In genomic region chr10:98414578-98414931, GRCh38 we compare ENCODE assay signal across 8 cellular contexts. TPM values are rescaled to one million over a fixed set of nuclear protein-coding genes. Genes with fewer than 3 reads are reported as not detected.
DNase-seq lines count a peak whose midpoint lies in the region; ATAC-seq and TF ChIP-seq lines count a peak whose summit lies in the region.

No MANE protein-coding gene starts in this region.

- H3K4me1 Mint-ChIP-seq in GM23338, result peaks cover 12% of the 10 kb centered on the region; the same call in 2 of the 3 replicates
- peaks cover 14% of the 10 kb centered on the region for H3K4me1 Mint-ChIP-seq in activated CD8-positive, alpha-beta T cell treated with anti-CD3 and anti-CD28 coated beads, Interleukin-2, amount 10 ng/mL, durations not matched to agents 7 days and 5 days (ENCODE audit: low read depth)

- H2AFZ ChIP-seq in GM23338, result peak overlapping the region; percentile 84

- peak overlapping the region; percentile 97 for H3K27ac Mint-ChIP-seq in GM23338
- peak overlapping the region; percentile 97 for H3K27ac Mint-ChIP-seq in activated CD8-positive, alpha-beta T cell treated with anti-CD3 and anti-CD28 coated beads, Interleukin-2, amount 10 ng/mL, durations not matched to agents 7 days and 5 days

- no peaks in the 10 kb centered on the region for H3K79me2 ChIP-seq in GM23338 (replicated peaks; ENCODE audit: insufficient read depth)

- DNase-seq in GM23338 (ENCODE audit: low spot score), result no peak
- no peak for DNase-seq in activated CD8-positive, alpha-beta T cell treated with anti-CD3 and anti-CD28 coated beads, Interleukin-2, amount 10 ng/mL, durations not matched to agents 7 days and 5 days
- no peak for DNase-seq in right atrium auricular region (ENCODE audit: low spot score)
- no peak for DNase-seq in NAMALWA (ENCODE audit: low spot score)
- DNase-seq in CD1c-positive myeloid dendritic cell (ENCODE audit: extremely low spot score), result no peak
- no peak for DNase-seq in hypothalamus (lab: John Stamatoyannopoulos, UW)
- DNase-seq in COLO829 (ENCODE audit: low spot score), result no peak

- H3K27ac ChIP-seq in GM23338 (ENCODE audit: low read depth) (0 out of 2 replicates have a peak overlapping the region, but pooled peaks have one; percentile 66), right atrium auricular region (peak overlapping the region; percentile 83), skeletal muscle tissue (ENCODE audit: low read depth, low read length) (peak overlapping the region; percentile 74)

- peak overlapping the region; percentile 52 for H3K4me3 ChIP-seq in GM23338
- H3K4me3 ChIP-seq in right atrium auricular region, result peak overlapping the region; percentile 55 to 64
- peak overlapping the region; percentile 81 to 93 (median 92) for H3K4me3 ChIP-seq in skeletal muscle tissue (ENCODE audit: low read length in 3 of 3)

- peak overlapping the region; percentile 79 for H3K4me2 ChIP-seq in GM23338

- peaks cover 5% of the 10 kb centered on the region; the same call in 2 of the 3 replicates for H3K36me3 Mint-ChIP-seq in GM23338 (ENCODE audit: low read depth)
- H3K36me3 Mint-ChIP-seq in activated CD8-positive, alpha-beta T cell treated with anti-CD3 and anti-CD28 coated beads, Interleukin-2, amount 10 ng/mL, durations not matched to agents 7 days and 5 days (ENCODE audit: low read depth), result peaks cover 8% of the 10 kb centered on the region

- no peak for TF ChIP-seq CTCF in GM23338 (conservative IDR thresholded peaks at IDR 0.05; ENCODE audit: low read depth in 2 of 2)
- no peak for TF ChIP-seq CTCF in right atrium auricular region (IDR thresholded peaks at IDR 0.05)

- H3K4me3 Mint-ChIP-seq in GM23338, result peak overlapping the region; percentile 85
- H3K4me3 Mint-ChIP-seq in activated CD8-positive, alpha-beta T cell treated with anti-CD3 and anti-CD28 coated beads, Interleukin-2, amount 10 ng/mL, durations not matched to agents 7 days and 5 days, result peak overlapping the region; percentile 88

- H3K9me2 ChIP-seq in GM23338 (ENCODE audit: insufficient read depth), result no peaks in the 10 kb centered on the region

- peaks cover 14% of the 10 kb centered on the region for H3K4me1 ChIP-seq in GM23338 (ENCODE audit: insufficient read depth)
- peaks cover 0 to 34% of the 10 kb centered on the region in 2 donors for H3K4me1 ChIP-seq in right atrium auricular region
- peaks cover 26 to 44% (median 38%) of the 10 kb centered on the region in 3 donors for H3K4me1 ChIP-seq in skeletal muscle tissue (ENCODE audit: control insufficient read depth in 3 of 3, insufficient read depth in 3 of 3, low read length in 3 of 3)

- ATAC-seq in GM23338, result no peak
- ATAC-seq in activated CD8-positive, alpha-beta T cell treated with anti-CD3 and anti-CD28 coated beads, Interleukin-2, amount 10 ng/mL, durations not matched to agents 7 days and 5 days, result no peak

- POLR2A ChIA-PET in activated CD8-positive, alpha-beta T cell treated with anti-CD3 and anti-CD28 coated beads, Interleukin-2, amount 10 ng/mL, durations not matched to agents 7 days and 5 days (lab: Charles Lee), result interaction anchor here (1.1 to 1.2 kb wide), 2 partner anchors 9 to 53 kb away, joined by 3 read pairs; no protein-coding TSS in a partner anchor

- H3K27me3 ChIP-seq in GM23338 (ENCODE audit: insufficient read depth), result no peaks in the 10 kb centered on the region
- no peaks in the 10 kb centered on the region for H3K27me3 ChIP-seq in right atrium auricular region
- no peaks in the 10 kb centered on the region for H3K27me3 ChIP-seq in skeletal muscle tissue (ENCODE audit: control insufficient read depth in 3 of 3, insufficient read depth in 3 of 3, low read length in 3 of 3)

- no peaks in the 10 kb centered on the region for H3K36me3 ChIP-seq in GM23338 (ENCODE audit: insufficient read depth)
- H3K36me3 ChIP-seq in right atrium auricular region, result peaks cover 20% of the 10 kb centered on the region
- peaks cover 20 to 24% (median 20%) of the 10 kb centered on the region in 3 donors for H3K36me3 ChIP-seq in skeletal muscle tissue (ENCODE audit: control insufficient read depth in 3 of 3, insufficient read depth in 3 of 3, low read length in 3 of 3)

- H3K9me3 ChIP-seq in right atrium auricular region (no peaks in the 10 kb centered on the region), skeletal muscle tissue (ENCODE audit: control insufficient read depth in 3 of 3, low read length in 3 of 3) (no peaks in the 10 kb centered on the region)

- H4K20me1 ChIP-seq in GM23338 (replicated peaks; ENCODE audit: insufficient read depth), result no peaks in the 10 kb centered on the region

- H3F3A ChIP-seq in GM23338 (replicated peaks; ENCODE audit: low read depth), result no peaks in the 10 kb centered on the region

- peaks cover 7% of the 10 kb centered on the region for H3K27me3 Mint-ChIP-seq in GM23338 (ENCODE audit: insufficient read depth, low read depth, poor library complexity)
- H3K27me3 Mint-ChIP-seq in activated CD8-positive, alpha-beta T cell treated with anti-CD3 and anti-CD28 coated beads, Interleukin-2, amount 10 ng/mL, durations not matched to agents 7 days and 5 days (ENCODE audit: low read depth), result no peaks in the 10 kb centered on the region

- peak overlapping the region; percentile 81 to 94 (median 82) for H3K9ac ChIP-seq in skeletal muscle tissue (ENCODE audit: low read depth in 1 of 3, low read length in 3 of 3)

- H3K9me3 Mint-ChIP-seq in GM23338, result no peaks in the 10 kb centered on the region
- no peaks in the 10 kb centered on the region for H3K9me3 Mint-ChIP-seq in activated CD8-positive, alpha-beta T cell treated with anti-CD3 and anti-CD28 coated beads, Interleukin-2, amount 10 ng/mL, durations not matched to agents 7 days and 5 days (ENCODE audit: insufficient read depth)

- CTCF ChIA-PET in activated CD8-positive, alpha-beta T cell treated with anti-CD3 and anti-CD28 coated beads, Interleukin-2, amount 10 ng/mL, durations not matched to agents 7 days and 5 days (lab: Charles Lee), result interaction anchor here (1.3 to 3.5 kb wide), 2 partner anchors 10 to 11 kb away, joined by 3 to 22 read pairs; no protein-coding TSS in a partner anchor

TF ChIP-seq in GM23338, 12 proteins besides CTCF, POLR2A, EP300 and RAD21 (continues in another document):
- TF ChIP-seq EZH2phosphoT487 (IDR thresholded peaks at IDR 0.05; ENCODE audit: unreplicated experiment), result no peak
- TF ChIP-seq ETS1 (IDR thresholded peaks at IDR 0.05), result no peak
- TF ChIP-seq NANOG (IDR thresholded peaks at IDR 0.05; ENCODE audit: borderline replicate concordance), result no peak
- TF ChIP-seq REST (IDR thresholded peaks at IDR 0.05; ENCODE audit: unreplicated experiment), result no peak
- TF ChIP-seq JUNB (IDR thresholded peaks at IDR 0.05; ENCODE audit: unreplicated experiment), result no peak
- TF ChIP-seq EZH2 (IDR thresholded peaks at IDR 0.05; ENCODE audit: low read depth, unreplicated experiment), result no peak
- no peak for TF ChIP-seq POLR2AphosphoS5 (IDR thresholded peaks at IDR 0.05; ENCODE audit: low read depth)
- TF ChIP-seq ZNF331 (CRISPR knock-in tag; IDR thresholded peaks at IDR 0.05; ENCODE audit: low read depth), result no peak

RNA-seq across cellular contexts. Expression of gene PYROXD2, which starts 0.4 kb away (rescaled TPM):
- 0.12 and 1.3 TPM in 2 replicates for total RNA-seq in GM23338 (2014; rRNA removed; shearing (Covaris generic))
- 2.2 and 2.6 TPM in 2 replicates for polyA plus RNA-seq in GM23338 (2016; fragmentation: Nextera tagmentation; extraction: Ambion mirVana)
- total RNA-seq in activated CD8-positive, alpha-beta T cell treated with anti-CD3 and anti-CD28 coated beads, Interleukin-2, amount 10 ng/mL, durations not matched to agents 7 days and 5 days, result 1 to 10 TPM; 8.3 to 9.3 TPM
- total RNA-seq in right atrium auricular region (1 to 10 TPM; 1.8 to 5.2 TPM), skeletal muscle tissue (11.0 TPM)

RNA-seq across cellular contexts. Expression of gene HPS1, which starts 32.2 kb away (rescaled TPM):
- 19.7 and 21.4 TPM in 2 replicates for total RNA-seq in GM23338 (2014; rRNA removed; shearing (Covaris generic))
- 49.4 and 51.2 TPM in 2 replicates for polyA plus RNA-seq in GM23338 (2016; fragmentation: Nextera tagmentation; extraction: Ambion mirVana)
- total RNA-seq in activated CD8-positive, alpha-beta T cell treated with anti-CD3 and anti-CD28 coated beads, Interleukin-2, amount 10 ng/mL, durations not matched to agents 7 days and 5 days, result 10 to 100 TPM; 85.2 to 91.9 TPM
- 10 to 100 TPM; 26.9 to 43.6 TPM for total RNA-seq in right atrium auricular region
- total RNA-seq in skeletal muscle tissue, result 8.9 TPM
